In the genomic region with DNA sequence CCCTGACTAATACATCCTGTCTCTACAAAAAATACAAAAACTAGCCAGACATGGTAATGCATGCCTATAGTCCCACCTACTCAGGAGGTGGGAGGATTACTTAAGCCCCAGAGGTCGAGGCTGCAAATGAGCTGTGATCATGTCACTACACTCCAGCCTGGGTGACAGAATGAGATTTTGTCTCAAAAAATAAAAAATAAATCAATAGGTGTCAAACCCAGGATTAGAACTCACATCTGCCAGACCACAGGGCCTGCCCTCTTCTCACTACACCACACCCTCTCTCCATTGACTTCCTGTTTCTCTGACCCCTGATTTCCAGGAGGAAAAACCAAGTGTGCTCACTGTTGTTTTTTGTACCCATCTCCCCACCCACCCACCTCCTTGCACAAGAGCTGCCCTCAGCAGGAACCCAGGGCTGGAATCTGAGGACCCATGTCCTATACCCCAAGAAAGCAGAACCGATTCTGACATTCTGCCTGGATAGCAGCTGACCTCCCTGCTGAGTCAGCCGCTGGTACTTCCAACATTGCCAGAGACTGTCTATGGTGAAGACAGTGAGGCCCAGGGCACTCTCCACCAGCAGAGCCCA, we compare ENCODE assay signal across 2 cellular contexts.
A peak's percentile ranks its signal among the peaks of the same experiment; 100 is the strongest.
TF ChIP-seq lines count a peak whose summit lies in the region.

No MANE protein-coding gene starts in this region.

TF ChIP-seq in liver, 16 proteins besides CTCF, POLR2A, EP300 and RAD21:
- TF ChIP-seq, protein P1, sequence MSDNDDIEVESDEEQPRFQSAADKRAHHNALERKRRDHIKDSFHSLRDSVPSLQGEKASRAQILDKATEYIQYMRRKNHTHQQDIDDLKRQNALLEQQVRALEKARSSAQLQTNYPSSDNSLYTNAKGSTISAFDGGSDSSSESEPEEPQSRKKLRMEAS (IDR thresholded peaks at IDR 0.05): peak; percentile 27
- TF ChIP-seq FOXA1 (IDR thresholded peaks at IDR 0.05) (no peak), NR2F2 (IDR thresholded peaks at IDR 0.05) (peak; percentile 47)
- TF ChIP-seq, protein P2, sequence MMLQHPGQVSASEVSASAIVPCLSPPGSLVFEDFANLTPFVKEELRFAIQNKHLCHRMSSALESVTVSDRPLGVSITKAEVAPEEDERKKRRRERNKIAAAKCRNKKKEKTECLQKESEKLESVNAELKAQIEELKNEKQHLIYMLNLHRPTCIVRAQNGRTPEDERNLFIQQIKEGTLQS (IDR thresholded peaks at IDR 0.05): no peak
- TF ChIP-seq, protein P3, sequence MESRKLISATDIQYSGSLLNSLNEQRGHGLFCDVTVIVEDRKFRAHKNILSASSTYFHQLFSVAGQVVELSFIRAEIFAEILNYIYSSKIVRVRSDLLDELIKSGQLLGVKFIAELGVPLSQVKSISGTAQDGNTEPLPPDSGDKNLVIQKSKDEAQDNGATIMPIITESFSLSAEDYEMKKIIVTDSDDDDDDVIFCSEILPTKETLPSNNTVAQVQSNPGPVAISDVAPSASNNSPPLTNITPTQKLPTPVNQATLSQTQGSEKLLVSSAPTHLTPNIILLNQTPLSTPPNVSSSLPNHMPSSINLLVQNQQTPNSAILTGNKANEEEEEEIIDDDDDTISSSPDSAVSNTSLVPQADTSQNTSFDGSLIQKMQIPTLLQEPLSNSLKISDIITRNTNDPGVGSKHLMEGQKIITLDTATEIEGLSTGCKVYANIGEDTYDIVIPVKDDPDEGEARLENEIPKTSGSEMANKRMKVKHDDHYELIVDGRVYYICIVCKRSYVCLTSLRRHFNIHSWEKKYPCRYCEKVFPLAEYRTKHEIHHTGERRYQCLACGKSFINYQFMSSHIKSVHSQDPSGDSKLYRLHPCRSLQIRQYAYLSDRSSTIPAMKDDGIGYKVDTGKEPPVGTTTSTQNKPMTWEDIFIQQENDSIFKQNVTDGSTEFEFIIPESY (IDR thresholded peaks at IDR 0.05): no peak

TF ChIP-seq in HepG2, 621 proteins besides CTCF, POLR2A, EP300 and RAD21:
- TF ChIP-seq, protein P4, sequence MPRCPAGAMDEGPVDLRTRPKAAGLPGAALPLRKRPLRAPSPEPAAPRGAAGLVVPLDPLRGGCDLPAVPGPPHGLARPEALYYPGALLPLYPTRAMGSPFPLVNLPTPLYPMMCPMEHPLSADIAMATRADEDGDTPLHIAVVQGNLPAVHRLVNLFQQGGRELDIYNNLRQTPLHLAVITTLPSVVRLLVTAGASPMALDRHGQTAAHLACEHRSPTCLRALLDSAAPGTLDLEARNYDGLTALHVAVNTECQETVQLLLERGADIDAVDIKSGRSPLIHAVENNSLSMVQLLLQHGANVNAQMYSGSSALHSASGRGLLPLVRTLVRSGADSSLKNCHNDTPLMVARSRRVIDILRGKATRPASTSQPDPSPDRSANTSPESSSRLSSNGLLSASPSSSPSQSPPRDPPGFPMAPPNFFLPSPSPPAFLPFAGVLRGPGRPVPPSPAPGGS (CRISPR knock-in tag; IDR thresholded peaks at IDR 0.05): no peak
- TF ChIP-seq NFKB2 (CRISPR knock-in tag; IDR thresholded peaks at IDR 0.05; ENCODE audit: borderline replicate concordance) (no peak), ZNF879 (CRISPR knock-in tag; IDR thresholded peaks at IDR 0.05) (no peak), ZNF451 (CRISPR knock-in tag; IDR thresholded peaks at IDR 0.05) (no peak), BRCA1 (CRISPR knock-in tag; IDR thresholded peaks at IDR 0.05) (no peak), REXO4 (CRISPR knock-in tag; IDR thresholded peaks at IDR 0.05; ENCODE audit: borderline replicate concordance) (no peak)
- TF ChIP-seq, protein P5, sequence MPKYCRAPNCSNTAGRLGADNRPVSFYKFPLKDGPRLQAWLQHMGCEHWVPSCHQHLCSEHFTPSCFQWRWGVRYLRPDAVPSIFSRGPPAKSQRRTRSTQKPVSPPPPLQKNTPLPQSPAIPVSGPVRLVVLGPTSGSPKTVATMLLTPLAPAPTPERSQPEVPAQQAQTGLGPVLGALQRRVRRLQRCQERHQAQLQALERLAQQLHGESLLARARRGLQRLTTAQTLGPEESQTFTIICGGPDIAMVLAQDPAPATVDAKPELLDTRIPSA (CRISPR knock-in tag; IDR thresholded peaks at IDR 0.05; ENCODE audit: borderline replicate concordance): no peak
- TF ChIP-seq, protein P6, sequence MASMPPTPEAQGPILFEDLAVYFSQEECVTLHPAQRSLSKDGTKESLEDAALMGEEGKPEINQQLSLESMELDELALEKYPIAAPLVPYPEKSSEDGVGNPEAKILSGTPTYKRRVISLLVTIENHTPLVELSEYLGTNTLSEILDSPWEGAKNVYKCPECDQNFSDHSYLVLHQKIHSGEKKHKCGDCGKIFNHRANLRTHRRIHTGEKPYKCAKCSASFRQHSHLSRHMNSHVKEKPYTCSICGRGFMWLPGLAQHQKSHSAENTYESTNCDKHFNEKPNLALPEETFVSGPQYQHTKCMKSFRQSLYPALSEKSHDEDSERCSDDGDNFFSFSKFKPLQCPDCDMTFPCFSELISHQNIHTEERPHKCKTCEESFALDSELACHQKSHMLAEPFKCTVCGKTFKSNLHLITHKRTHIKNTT (CRISPR knock-in tag; IDR thresholded peaks at IDR 0.05): no peak
